Comparison of ENCODE assay signal across 36 cellular contexts in genomic region chr2:78864205-78864604, GRCh38.
DNase-seq lines count a peak whose midpoint lies in the region; ATAC-seq, FAIRE-seq and TF ChIP-seq lines count a peak whose summit lies in the region.
"Had no signal": no experiment of that assay in that cellular context is flagged by ENCODE, and none has a peak within 500 bp of the region (broad histone marks: within the 10 kb centered on the region; RNA-seq: fewer than 3 reads in every experiment).

No MANE protein-coding gene starts in this region.

- peak overlapping the region; percentile 38; the same call in 1 of the 2 replicates for H2AFZ ChIP-seq in Karpas-422 (ENCODE audit: low read length)
- H2AFZ ChIP-seq in neural cell (ENCODE audit: low read depth, low read length) = no peak overlapping the region
- no peak overlapping the region for H2AFZ ChIP-seq in mammary epithelial cell (ENCODE audit: low read depth, low read length)

- in situ Hi-C loops in mammary epithelial cell (cut with MboI; ENCODE audit: low sequenced_read_pairs in 2 of 2) = no loop called here

- FAIRE-seq in HTR-8/SVneo (lab: Jason Lieb, UNC) = peak; percentile 38
- FAIRE-seq: A204.1, A549, D721Med had no signal

- H3K36me3 ChIP-seq in Karpas-422 (ENCODE audit: insufficient read depth, low read length) (no peaks in the 10 kb centered on the region), neural cell (ENCODE audit: insufficient read depth, low read length) (no peaks in the 10 kb centered on the region), mammary epithelial cell (ENCODE audit: insufficient read depth, low read length) (no peaks in the 10 kb centered on the region)
- H3K36me3 ChIP-seq: BE2C; BLaER1; BLaER1 treated with 17β-estradiol and CSF1 and Interleukin-3, amounts not matched to agents 10 nM and 100 nM had no signal

- no peaks in the 10 kb centered on the region for H3F3A ChIP-seq in neural cell (ENCODE audit: insufficient read depth, low read length, poor library complexity, severe bottlenecking)

- H4K20me1 ChIP-seq in Karpas-422 (ENCODE audit: insufficient read depth, low read depth, low read length) (no peaks in the 10 kb centered on the region), neural cell (ENCODE audit: insufficient read depth) (no peaks in the 10 kb centered on the region), mammary epithelial cell (ENCODE audit: insufficient read depth, low read length) (no peaks in the 10 kb centered on the region)
- H4K20me1 ChIP-seq: BLaER1; BLaER1 treated with 17β-estradiol and CSF1 and Interleukin-3, amounts not matched to agents 10 nM and 100 nM had no signal

- peak; percentile 88 for TF ChIP-seq EP300 in neural cell (conservative IDR thresholded peaks at IDR 0.05; ENCODE audit: poor library complexity, severe bottlenecking)

- no peak for DNase-seq in HTR-8/SVneo (ENCODE audit: insufficient read length, low spot score)
- DNase-seq in Karpas-422 = no peak
- DNase-seq in head of caudate nucleus = peak in 34 of 42 donors; percentile 2 to 61 (median 25)
- no peak for DNase-seq in mammary epithelial cell
- DNase-seq in activated naive CD4-positive, alpha-beta T cell treated with anti-CD3 and anti-CD28 coated beads, Interleukin-2, amount 50 U/mL, for 72 hours (ENCODE audit: low spot score in 2 of 2) = no peak
- DNase-seq: 8988T; ACHN; AML-193; BE2C; Caco-2; Calu3; CD4-positive, alpha-beta memory T cell; CD4-positive, alpha-beta T cell; CD4-positive, CD25-positive, alpha-beta regulatory T cell; CD8-positive, alpha-beta memory T cell; CD8-positive, alpha-beta T cell; COR-L47; DMS 273 treated with DMSO at 0.1 percent for 48 hours; DMS153; DMS53; DMS79; DMS79 treated with DMSO at 0.1 percent for 48 hours; DND-41; EL had no signal

- H3K27ac ChIP-seq in Karpas-422 (ENCODE audit: low read length) = no peak overlapping the region
- H3K27ac ChIP-seq in neural cell (ENCODE audit: low read length) = no peak overlapping the region
- H3K27ac ChIP-seq in mammary epithelial cell (ENCODE audit: insufficient read depth, low read depth, low read length) = no peak overlapping the region
- H3K27ac ChIP-seq: 22Rv1; A549; BLaER1; BLaER1 treated with 17β-estradiol and CSF1 and Interleukin-3, amounts not matched to agents 10 nM and 100 nM; C4-2B had no signal

- peak; percentile 19 for TF ChIP-seq RAD21 in neural cell (conservative IDR thresholded peaks at IDR 0.05)

- no peak for TF ChIP-seq CTCF in neural cell (IDR thresholded peaks at IDR 0.05; ENCODE audit: poor library complexity, severe bottlenecking)
- no peak for TF ChIP-seq CTCF in mammary epithelial cell (conservative IDR thresholded peaks at IDR 0.05 in 1 of 2, IDR thresholded peaks at IDR 0.05 in 1 of 2; ENCODE audit: extremely low read depth in 1 of 2, insufficient read depth in 1 of 2, low read depth in 1 of 2, low read length in 2 of 2)

- H3K79me2 ChIP-seq in Karpas-422 (ENCODE audit: low read length) (no peaks in the 10 kb centered on the region), neural cell (replicated peaks; ENCODE audit: insufficient read depth, low read length) (no peaks in the 10 kb centered on the region), mammary epithelial cell (ENCODE audit: insufficient read depth, low read length) (no peaks in the 10 kb centered on the region)

- no peaks in the 10 kb centered on the region for H3K9me3 ChIP-seq in Karpas-422 (ENCODE audit: low read length)
- no peaks in the 10 kb centered on the region for H3K9me3 ChIP-seq in neural cell (ENCODE audit: low read length)
- peaks cover 10% of the 10 kb centered on the region for H3K9me3 ChIP-seq in mammary epithelial cell (replicated peaks; ENCODE audit: insufficient read depth, low read length)
- H3K9me3 ChIP-seq: BE2C; BLaER1; BLaER1 treated with 17β-estradiol and CSF1 and Interleukin-3, amounts not matched to agents 10 nM and 100 nM; Caco-2 had no signal

- no peaks in the 10 kb centered on the region for H3K36me3 Mint-ChIP-seq in activated naive CD4-positive, alpha-beta T cell treated with anti-CD3 and anti-CD28 coated beads, Interleukin-2, amount 50 U/mL, for 72 hours
- H3K36me3 Mint-ChIP-seq: CD14-positive monocyte; CD4-positive, alpha-beta memory T cell; CD4-positive, CD25-positive, alpha-beta regulatory T cell; CD8-positive, alpha-beta memory T cell; CD8-positive, alpha-beta T cell had no signal

- dilution Hi-C loops in mammary epithelial cell (cut with HindIII; ENCODE audit: low sequenced_read_pairs) = no loop called here

- H3K27ac Mint-ChIP-seq in activated naive CD4-positive, alpha-beta T cell treated with anti-CD3 and anti-CD28 coated beads, Interleukin-2, amount 50 U/mL, for 72 hours = no peak overlapping the region
- H3K27ac Mint-ChIP-seq: B cell; CD14-positive monocyte; CD4-positive, alpha-beta memory T cell; CD4-positive, alpha-beta T cell; CD4-positive, CD25-positive, alpha-beta regulatory T cell; CD8-positive, alpha-beta memory T cell; CD8-positive, alpha-beta T cell had no signal

- no peak overlapping the region for H3K4me3 ChIP-seq in Karpas-422 (ENCODE audit: low read length)
- no peak overlapping the region for H3K4me3 ChIP-seq in neural cell (ENCODE audit: low read length)
- no peak overlapping the region for H3K4me3 ChIP-seq in mammary epithelial cell (replicated peaks in 1 of 3; ENCODE audit: insufficient read depth in 1 of 3, low read depth in 2 of 3, low read length in 3 of 3)
- H3K4me3 ChIP-seq: A549; BLaER1; BLaER1 treated with 17β-estradiol and CSF1 and Interleukin-3, amounts not matched to agents 10 nM and 100 nM had no signal

- no peaks in the 10 kb centered on the region for H3K27me3 ChIP-seq in Karpas-422 (ENCODE audit: low read length)
- H3K27me3 ChIP-seq in neural cell (ENCODE audit: insufficient read depth, low read depth, low read length) = no peaks in the 10 kb centered on the region
- no peaks in the 10 kb centered on the region for H3K27me3 ChIP-seq in mammary epithelial cell (ENCODE audit: insufficient read depth, low read length)
- H3K27me3 ChIP-seq: BE2C; BLaER1; BLaER1 treated with 17β-estradiol and CSF1 and Interleukin-3, amounts not matched to agents 10 nM and 100 nM had no signal

- 56% methylated on average over 3 of the region's 3 CpGs for WGBS in mammary epithelial cell (ENCODE audit: low coverage, missing lambda C conversion rate)

- H3K4me1 ChIP-seq in Karpas-422 (ENCODE audit: low read length) = peaks cover 21% of the 10 kb centered on the region
- no peaks in the 10 kb centered on the region for H3K4me1 ChIP-seq in mammary epithelial cell (ENCODE audit: insufficient read depth, low read length)
- H3K4me1 ChIP-seq: A549; BE2C; BLaER1; BLaER1 treated with 17β-estradiol and CSF1 and Interleukin-3, amounts not matched to agents 10 nM and 100 nM; Caco-2 had no signal

- H3K9me3 Mint-ChIP-seq in activated naive CD4-positive, alpha-beta T cell treated with anti-CD3 and anti-CD28 coated beads, Interleukin-2, amount 50 U/mL, for 72 hours = peaks cover 14% of the 10 kb centered on the region in 2 donors

- CTCF ChIA-PET in mammary epithelial cell (lab: Charles Lee; ENCODE audit: low non-redundant PET) = no interaction called here

- no peaks in the 10 kb centered on the region for H3K9me2 ChIP-seq in Karpas-422 (replicated peaks; ENCODE audit: insufficient read depth, low read length)
- H3K9me2 ChIP-seq in neural cell (ENCODE audit: insufficient read depth, low read length) = no peaks in the 10 kb centered on the region

- H3K9ac ChIP-seq in Karpas-422 (ENCODE audit: low read length) (no peak overlapping the region), neural cell (ENCODE audit: low read length) (no peak overlapping the region), mammary epithelial cell (ENCODE audit: insufficient read depth, low read length) (no peak overlapping the region)
- H3K9ac ChIP-seq: BLaER1; BLaER1 treated with 17β-estradiol and CSF1 and Interleukin-3, amounts not matched to agents 10 nM and 100 nM had no signal

- no peak overlapping the region for H3K4me2 ChIP-seq in Karpas-422 (ENCODE audit: low read depth, low read length, poor library complexity, severe bottlenecking)
- H3K4me2 ChIP-seq in neural cell (ENCODE audit: low read length) = no peak overlapping the region
- H3K4me2 ChIP-seq in mammary epithelial cell (ENCODE audit: insufficient read depth, low read depth, low read length) = no peak overlapping the region
- H3K4me2 ChIP-seq: A549; BLaER1; BLaER1 treated with 17β-estradiol and CSF1 and Interleukin-3, amounts not matched to agents 10 nM and 100 nM had no signal

- intact Hi-C loops in head of caudate nucleus (cut with DNase I) = no loop called here
- intact Hi-C loops in mammary epithelial cell (cut with micrococcal nuclease) = no loop called here

- no TSS peak for BruUV-seq in mammary epithelial cell (replicated peaks; lab: Mats Ljungman, UMichigan)

- ATAC-seq in HG03520 (IDR thresholded peaks at IDR 0.05; ENCODE audit: unreplicated experiment) (no peak), GM21515 (IDR thresholded peaks at IDR 0.05; ENCODE audit: unreplicated experiment) (no peak)
- no peak for ATAC-seq in activated naive CD4-positive, alpha-beta T cell treated with anti-CD3 and anti-CD28 coated beads, Interleukin-2, amount 50 U/mL, for 72 hours
- ATAC-seq: A549; CD8-positive, alpha-beta T cell had no signal

TF ChIP-seq in neural cell, 6 proteins besides CTCF, POLR2A, EP300 and RAD21 (continues in another document):
- TF ChIP-seq TAF1 (IDR thresholded peaks at IDR 0.05; ENCODE audit: low read depth) (no peak), SMC3 (conservative IDR thresholded peaks at IDR 0.05; ENCODE audit: poor library complexity) (peak; percentile 26), REST (IDR thresholded peaks at IDR 0.05; ENCODE audit: borderline replicate concordance) (no peak)

Comparison
In these comparisons a context has a peak if more than half of its experiments do, and no peak if none do; other contexts are left out.
1. DNase-seq: peak in head of caudate nucleus (34 of 42); none in HTR-8/SVneo (single experiment), Karpas-422 (single experiment), mammary epithelial cell (single experiment) and activated naive CD4-positive, alpha-beta T cell treated with anti-CD3 and anti-CD28 coated beads, Interleukin-2, amount 50 U/mL, for 72 hours (0 of 2).